ENCODE assay signal across 39 cellular contexts in the genomic region with DNA sequence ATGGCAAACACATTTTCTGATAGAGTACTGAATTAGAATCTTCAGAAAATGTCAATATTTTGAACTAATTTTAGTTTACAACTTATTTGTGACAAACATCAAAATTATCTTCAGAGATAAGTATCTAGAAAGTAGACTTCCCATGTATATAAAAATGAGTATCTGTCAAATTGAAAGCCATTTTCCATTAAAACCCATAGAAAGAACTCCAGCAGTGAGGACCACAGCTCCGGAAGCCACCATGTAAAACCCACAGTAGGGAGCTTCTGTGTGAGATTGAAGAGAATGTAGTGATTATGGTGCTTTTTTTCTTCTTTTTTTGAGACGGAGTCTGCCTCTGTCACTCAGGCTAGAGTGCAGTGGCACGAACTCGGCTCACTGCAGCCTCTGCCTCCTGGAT.
"Had no signal": no experiment of that assay in that cellular context is flagged by ENCODE, and none has a peak within 500 bp of the region (broad histone marks: within the 10 kb centered on the region; RNA-seq: fewer than 3 reads in every experiment).

No MANE protein-coding gene starts in this region.

- H3K36me3 ChIP-seq: adrenal gland, ascending aorta, brain microvascular endothelial cell, breast epithelium, cardiac muscle cell, colonic mucosa had no signal

- H3K4me3 Mint-ChIP-seq: activated naive CD4-positive, alpha-beta T cell treated with anti-CD3 and anti-CD28 coated beads for 36 hours; activated naive CD4-positive, alpha-beta T cell treated with anti-CD3 and anti-CD28 coated beads, Interleukin-2, amount 10 ng/mL, durations not matched to agents 7 days and 5 days; activated naive CD4-positive, alpha-beta T cell treated with anti-CD3 and anti-CD28 coated beads, Interleukin-2, amount 50 U/mL, for 24 hours; activated naive CD8-positive, alpha-beta T cell; activated naive CD8-positive, alpha-beta T cell treated with anti-CD3 and anti-CD28 coated beads for 36 hours; activated naive CD8-positive, alpha-beta T cell treated with anti-CD3 and anti-CD28 coated beads, Interleukin-2, amount 10 ng/mL, durations not matched to agents 7 days and 5 days; activated naive CD8-positive, alpha-beta T cell treated with anti-CD3 and anti-CD28 coated beads, Interleukin-2, amount 50 U/mL, for 24 hours; activated T-cell treated with anti-CD3 and anti-CD28 coated beads, Interleukin-2, amount 50 U/mL, for 72 hours; activated T-helper 1 cell treated with anti-CD3 and anti-CD28 coated beads, Interleukin-12 subunit alpha, Interleukin-12 subunit beta, Interleukin-2, Interleukin-4 antibody, amounts not matched to agents 30 ng/mL and 10 ng/mL and 1 ng/mL, durations not matched to agents 14 hours and 24 hours and 36 hours; activated T-helper 17 cell treated with anti-CD3 and anti-CD28 coated beads, Interleukin-2, amount 50 U/mL, for 72 hours; brain; central memory CD8-positive, alpha-beta T cell had no signal

- FAIRE-seq: astrocyte, bronchial epithelial cell, colon had no signal

- ATAC-seq: activated naive CD4-positive, alpha-beta T cell treated with anti-CD3 and anti-CD28 coated beads, Interleukin-2, amount 50 U/mL, for 72 hours; activated naive CD8-positive, alpha-beta T cell treated with anti-CD3 and anti-CD28 coated beads, Interleukin-2, amount 50 U/mL, for 24 hours; activated T-cell treated with anti-CD3 and anti-CD28 coated beads, Interleukin-2, amount 50 U/mL, for 72 hours; activated T-helper 17 cell treated with anti-CD3 and anti-CD28 coated beads, Interleukin-2, amount 50 U/mL, for 72 hours; body of pancreas had no signal

- H3K27me3 Mint-ChIP-seq: activated naive CD4-positive, alpha-beta T cell treated with anti-CD3 and anti-CD28 coated beads, Interleukin-2, amount 10 ng/mL, durations not matched to agents 7 days and 5 days; activated naive CD4-positive, alpha-beta T cell treated with anti-CD3 and anti-CD28 coated beads, Interleukin-2, amount 50 U/mL, for 24 hours; activated naive CD8-positive, alpha-beta T cell; activated naive CD8-positive, alpha-beta T cell treated with anti-CD3 and anti-CD28 coated beads for 36 hours; activated naive CD8-positive, alpha-beta T cell treated with anti-CD3 and anti-CD28 coated beads, Interleukin-2, amount 10 ng/mL, durations not matched to agents 7 days and 5 days; activated naive CD8-positive, alpha-beta T cell treated with anti-CD3 and anti-CD28 coated beads, Interleukin-2, amount 50 U/mL, for 24 hours; activated T-helper 17 cell treated with anti-CD3 and anti-CD28 coated beads, Interleukin-2, amount 50 U/mL, for 72 hours; central memory CD8-positive, alpha-beta T cell had no signal

- H3K27ac Mint-ChIP-seq: activated naive CD4-positive, alpha-beta T cell treated with anti-CD3 and anti-CD28 coated beads for 36 hours; activated naive CD4-positive, alpha-beta T cell treated with anti-CD3 and anti-CD28 coated beads, Interleukin-2, amount 10 ng/mL, durations not matched to agents 7 days and 5 days; activated naive CD4-positive, alpha-beta T cell treated with anti-CD3 and anti-CD28 coated beads, Interleukin-2, amount 50 U/mL, for 24 hours; activated naive CD4-positive, alpha-beta T cell treated with anti-CD3 and anti-CD28 coated beads, Interleukin-2, amount 50 U/mL, for 72 hours; activated naive CD8-positive, alpha-beta T cell; activated naive CD8-positive, alpha-beta T cell treated with anti-CD3 and anti-CD28 coated beads for 36 hours; activated naive CD8-positive, alpha-beta T cell treated with anti-CD3 and anti-CD28 coated beads, Interleukin-2, amount 10 ng/mL, durations not matched to agents 7 days and 5 days; activated naive CD8-positive, alpha-beta T cell treated with anti-CD3 and anti-CD28 coated beads, Interleukin-2, amount 50 U/mL, for 24 hours; activated T-cell treated with anti-CD3 and anti-CD28 coated beads, Interleukin-2, amount 50 U/mL, for 72 hours; activated T-helper 1 cell treated with anti-CD3 and anti-CD28 coated beads, Interleukin-12 subunit alpha, Interleukin-12 subunit beta, Interleukin-2, Interleukin-4 antibody, amounts not matched to agents 30 ng/mL and 10 ng/mL and 1 ng/mL, durations not matched to agents 14 hours and 24 hours and 36 hours; activated T-helper 17 cell treated with anti-CD3 and anti-CD28 coated beads, Interleukin-2, amount 50 U/mL, for 72 hours; activated T-helper 2 cell treated with anti-CD3 and anti-CD28 coated beads, Interferon-gamma antibody, Interleukin-2, Interleukin-4, amounts not matched to agents 10 μg/mL and 5 μg/mL and 100 μg/mL, durations not matched to agents 14 hours and 24 hours and 36 hours; brain had no signal

- H3K4me3 ChIP-seq: adrenal gland, ascending aorta, body of pancreas, breast epithelium, cardiac muscle cell, colonic mucosa had no signal

- H3K4me1 ChIP-seq: adrenal gland, ascending aorta, body of pancreas, breast epithelium, colonic mucosa had no signal

- H3K4me1 Mint-ChIP-seq: activated naive CD4-positive, alpha-beta T cell treated with anti-CD3 and anti-CD28 coated beads, Interleukin-2, amount 10 ng/mL, durations not matched to agents 7 days and 5 days; activated naive CD4-positive, alpha-beta T cell treated with anti-CD3 and anti-CD28 coated beads, Interleukin-2, amount 50 U/mL, for 24 hours; activated naive CD8-positive, alpha-beta T cell treated with anti-CD3 and anti-CD28 coated beads for 36 hours; activated naive CD8-positive, alpha-beta T cell treated with anti-CD3 and anti-CD28 coated beads, Interleukin-2, amount 10 ng/mL, durations not matched to agents 7 days and 5 days; activated naive CD8-positive, alpha-beta T cell treated with anti-CD3 and anti-CD28 coated beads, Interleukin-2, amount 50 U/mL, for 24 hours; activated T-helper 17 cell treated with anti-CD3 and anti-CD28 coated beads, Interleukin-2, amount 50 U/mL, for 72 hours; brain; central memory CD8-positive, alpha-beta T cell had no signal

- DNase-seq: activated effector memory CD4-positive, alpha-beta T cell treated with anti-CD3 and anti-CD28 coated beads, Interleukin-2, amount 50 U/mL, for 16 hours; activated effector memory CD4-positive, alpha-beta T cell treated with Interleukin-2 at 50 U/mL for 16 hours; activated gamma-delta T cell; activated gamma-delta T cell treated with Interleukin-2 at 50 U/mL for 16 hours; activated naive CD4-positive, alpha-beta T cell; activated naive CD4-positive, alpha-beta T cell treated with anti-CD3 and anti-CD28 coated beads for 36 hours; activated naive CD4-positive, alpha-beta T cell treated with anti-CD3 and anti-CD28 coated beads, Interleukin-2, amount 10 ng/mL, durations not matched to agents 7 days and 5 days; activated naive CD4-positive, alpha-beta T cell treated with anti-CD3 and anti-CD28 coated beads, Interleukin-2, amount 50 U/mL, for 16 hours; activated naive CD4-positive, alpha-beta T cell treated with Interleukin-2 at 50 U/mL for 16 hours; activated naive CD8-positive, alpha-beta T cell treated with anti-CD3 and anti-CD28 coated beads for 36 hours; activated naive CD8-positive, alpha-beta T cell treated with anti-CD3 and anti-CD28 coated beads, Interleukin-2, amount 10 ng/mL, durations not matched to agents 7 days and 5 days; activated naive CD8-positive, alpha-beta T cell treated with anti-CD3 and anti-CD28 coated beads, Interleukin-2, amount 50 U/mL, for 24 hours; activated T-cell treated with anti-CD3 and anti-CD28 coated beads, Interleukin-2, amount 50 U/mL, for 48 hours; activated T-cell treated with anti-CD3 and anti-CD28 coated beads, Interleukin-2, amount 50 U/mL, for 72 hours; adrenal gland; amniotic stem cell; amygdala; anterior cingulate cortex; aorta; body of pancreas; brain microvascular endothelial cell; caudate nucleus; central memory CD4-positive, alpha-beta T cell; cerebellar nuclear complex; colonic mucosa had no signal

- H3K27ac ChIP-seq: adrenal gland, ascending aorta, body of pancreas, brain microvascular endothelial cell, breast epithelium, cardiac muscle cell, colonic mucosa had no signal

- H3K9me3 ChIP-seq: adrenal gland, ascending aorta, body of pancreas, breast epithelium, colonic mucosa had no signal

- H3K36me3 Mint-ChIP-seq: activated naive CD4-positive, alpha-beta T cell treated with anti-CD3 and anti-CD28 coated beads, Interleukin-2, amount 10 ng/mL, durations not matched to agents 7 days and 5 days; activated naive CD4-positive, alpha-beta T cell treated with anti-CD3 and anti-CD28 coated beads, Interleukin-2, amount 50 U/mL, for 24 hours; activated naive CD8-positive, alpha-beta T cell; activated naive CD8-positive, alpha-beta T cell treated with anti-CD3 and anti-CD28 coated beads for 36 hours; activated naive CD8-positive, alpha-beta T cell treated with anti-CD3 and anti-CD28 coated beads, Interleukin-2, amount 10 ng/mL, durations not matched to agents 7 days and 5 days; brain had no signal

- H3K27me3 ChIP-seq: adrenal gland, ascending aorta, body of pancreas, brain microvascular endothelial cell, breast epithelium, cardiac muscle cell, colonic mucosa had no signal
